8 cellular contexts compared by ENCODE assay signal in the genomic region with DNA sequence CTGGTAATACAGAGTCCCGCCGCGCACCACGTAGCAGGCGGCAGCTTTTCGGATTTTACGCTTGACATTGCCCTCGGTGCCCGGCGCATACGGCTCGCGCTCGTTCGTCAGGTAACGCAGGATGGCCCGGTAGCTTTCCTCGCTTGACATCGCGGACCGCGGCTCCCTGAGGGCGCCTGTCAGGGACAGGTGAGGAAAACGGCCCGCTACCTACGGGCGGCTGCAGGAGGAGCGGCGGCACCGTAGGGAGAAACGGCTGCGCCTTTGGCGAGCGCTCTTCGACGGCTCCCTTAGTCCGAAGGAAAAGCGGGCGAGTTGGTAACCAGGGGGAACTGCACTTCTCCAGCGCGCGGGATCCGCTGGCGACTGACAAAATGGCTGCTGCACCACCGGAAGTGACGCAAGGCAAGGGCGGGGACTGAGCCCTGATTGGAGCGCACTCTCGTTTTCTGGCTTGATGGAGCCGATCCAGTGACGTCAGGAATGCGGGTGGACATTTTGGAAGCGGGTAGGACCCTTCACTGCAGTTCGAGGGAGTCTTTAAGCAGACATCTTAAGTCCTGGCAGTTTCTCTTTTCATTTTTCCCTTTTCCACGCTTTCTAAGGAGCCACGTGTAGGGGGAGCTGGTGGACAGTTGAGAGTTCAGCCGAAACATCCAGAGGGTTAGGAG. TPM values are rescaled to one million over a fixed set of nuclear protein-coding genes. Genes with fewer than 3 reads are reported as not detected.
DNase-seq lines count a peak whose midpoint lies in the region; ATAC-seq and TF ChIP-seq lines count a peak whose summit lies in the region.

A gene with protein sequence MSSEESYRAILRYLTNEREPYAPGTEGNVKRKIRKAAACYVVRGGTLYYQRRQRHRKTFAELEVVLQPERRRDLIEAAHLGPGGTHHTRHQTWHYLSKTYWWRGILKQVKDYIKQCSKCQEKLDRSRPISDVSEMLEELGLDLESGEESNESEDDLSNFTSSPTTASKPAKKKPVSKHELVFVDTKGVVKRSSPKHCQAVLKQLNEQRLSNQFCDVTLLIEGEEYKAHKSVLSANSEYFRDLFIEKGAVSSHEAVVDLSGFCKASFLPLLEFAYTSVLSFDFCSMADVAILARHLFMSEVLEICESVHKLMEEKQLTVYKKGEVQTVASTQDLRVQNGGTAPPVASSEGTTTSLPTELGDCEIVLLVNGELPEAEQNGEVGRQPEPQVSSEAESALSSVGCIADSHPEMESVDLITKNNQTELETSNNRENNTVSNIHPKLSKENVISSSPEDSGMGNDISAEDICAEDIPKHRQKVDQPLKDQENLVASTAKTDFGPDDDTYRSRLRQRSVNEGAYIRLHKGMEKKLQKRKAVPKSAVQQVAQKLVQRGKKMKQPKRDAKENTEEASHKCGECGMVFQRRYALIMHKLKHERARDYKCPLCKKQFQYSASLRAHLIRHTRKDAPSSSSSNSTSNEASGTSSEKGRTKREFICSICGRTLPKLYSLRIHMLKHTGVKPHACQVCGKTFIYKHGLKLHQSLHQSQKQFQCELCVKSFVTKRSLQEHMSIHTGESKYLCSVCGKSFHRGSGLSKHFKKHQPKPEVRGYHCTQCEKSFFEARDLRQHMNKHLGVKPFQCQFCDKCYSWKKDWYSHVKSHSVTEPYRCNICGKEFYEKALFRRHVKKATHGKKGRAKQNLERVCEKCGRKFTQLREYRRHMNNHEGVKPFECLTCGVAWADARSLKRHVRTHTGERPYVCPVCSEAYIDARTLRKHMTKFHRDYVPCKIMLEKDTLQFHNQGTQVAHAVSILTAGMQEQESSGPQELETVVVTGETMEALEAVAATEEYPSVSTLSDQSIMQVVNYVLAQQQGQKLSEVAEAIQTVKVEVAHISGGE (minus strand): TSS at position 368 of the 671 bp plus-strand sequence. CDS start 218 bp downstream, at position 150.

- peaks cover 18% of the 10 kb centered on the region for H3K4me1 Mint-ChIP-seq in nephron

- peak within 1 kb of the TSS; percentile 88 to 97 (median 93) for H3K27ac Mint-ChIP-seq in nephron

- ATAC-seq in GM21528 (IDR thresholded peaks at IDR 0.05; ENCODE audit: low FRiP score, unreplicated experiment), result peak; percentile 76

- peak; percentile 58 to 68 (median 62) for TF ChIP-seq CTCF in nephron (IDR thresholded peaks at IDR 0.05; ENCODE audit: unreplicated experiment in 3 of 3)

- H3K4me3 ChIP-seq in Jurkat, Clone E6-1 (ENCODE audit: low read length), result peak within 1 kb of the TSS; percentile 93

- peaks cover 26% of the 10 kb centered on the region for H3K36me3 Mint-ChIP-seq in nephron (ENCODE audit: low read depth)

- H3K4me3 Mint-ChIP-seq in nephron, result peak within 1 kb of the TSS; percentile 91 to 95 (median 94)

- DNase-seq in COLO829 (ENCODE audit: low spot score), result peak; percentile 100
- DNase-seq in Jurkat, Clone E6-1 (ENCODE audit: low read depth, low spot score), result peak; percentile 100
- DNase-seq in activated T-cell treated with anti-CD3 and anti-CD28 coated beads for 24 hours (ENCODE audit: low read depth), result peak; percentile 100
- DNase-seq in fibroblast of gingiva (ENCODE audit: low read depth), result peak; percentile 100
- peak; percentile 100 for DNase-seq in stromal cell of bone marrow (ENCODE audit: low read depth)
- DNase-seq in NOMO-1 (lab: John Stamatoyannopoulos, UW; ENCODE audit: unreplicated experiment in 2 of 2), result no peak

- H3K9me3 Mint-ChIP-seq in nephron, result no peaks in the 10 kb centered on the region

- no peaks in the 10 kb centered on the region for H3K27me3 Mint-ChIP-seq in nephron (ENCODE audit: low read depth)

RNA-seq across cellular contexts. Expression of the gene that starts here (rescaled TPM):
- 19.6 TPM for polyA plus RNA-seq in Jurkat, Clone E6-1 (2012; ENCODE audit: insufficient read depth, insufficient read length)

Comparison
In these comparisons a context has a peak if more than half of its experiments do, and no peak if none do; other contexts are left out.
1. DNase-seq: peak in COLO829 (single experiment), Jurkat, Clone E6-1 (single experiment), activated T-cell treated with anti-CD3 and anti-CD28 coated beads for 24 hours (single experiment), fibroblast of gingiva (single experiment) and stromal cell of bone marrow (single experiment); none in NOMO-1 (0 of 2).